25 cellular contexts compared by ENCODE assay signal in the genomic region with DNA sequence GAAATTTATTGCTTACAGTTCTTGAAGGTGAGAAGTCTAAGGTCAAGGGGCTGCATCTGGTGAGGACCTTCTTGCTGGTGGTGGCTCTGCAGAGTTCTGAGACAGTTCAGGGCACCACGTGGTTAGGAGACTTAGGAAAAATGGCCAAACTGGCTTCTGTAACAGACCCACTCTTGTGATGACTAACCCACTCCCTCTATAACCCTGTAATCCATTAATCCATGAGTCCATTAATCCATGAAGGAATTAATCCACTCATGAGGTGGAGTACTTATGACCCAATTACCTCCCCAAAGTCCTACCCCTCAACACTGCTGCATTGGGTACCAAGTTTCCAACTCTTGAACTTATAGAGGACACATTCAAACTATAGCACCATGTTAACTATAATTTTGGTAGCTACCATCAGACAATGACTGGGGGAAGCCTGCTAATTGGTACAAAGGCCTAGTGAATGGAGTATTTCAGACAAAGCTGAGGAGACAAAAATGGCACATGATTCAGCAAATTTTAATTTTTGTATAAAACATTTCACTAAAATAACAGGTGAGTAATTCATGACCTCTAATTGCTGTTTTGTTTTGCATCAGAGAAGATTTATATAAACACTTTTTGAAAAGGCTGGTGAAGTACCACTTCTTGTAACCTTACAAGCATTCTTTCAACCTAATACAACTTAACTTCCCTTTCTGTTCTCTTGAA.
"Had no signal": no experiment of that assay in that cellular context is flagged by ENCODE, and none has a peak within 500 bp of the region (broad histone marks: within the 10 kb centered on the region; RNA-seq: fewer than 3 reads in every experiment).

No MANE protein-coding gene starts in this region.

- H3K4me3 ChIP-seq: gastrocnemius medialis, left ventricle myocardium inferior, psoas muscle, right lobe of liver, smooth muscle cell, stomach had no signal

- H3K36me3 Mint-ChIP-seq: naive thymus-derived CD4-positive, alpha-beta T cell; stimulated activated effector memory CD8-positive, alpha-beta T cell treated with anti-CD3 and anti-CD28 coated beads, Interleukin-12 subunit alpha, Interleukin-12 subunit beta, amount 100 ng/mL, for 72 hours; type B pancreatic cell had no signal

- H3K27me3 Mint-ChIP-seq: activated CD4-positive, alpha-beta T cell treated with anti-CD3 and anti-CD28 coated beads, Interleukin-2, amount 10 ng/mL, durations not matched to agents 7 days and 5 days; central memory CD8-positive, alpha-beta T cell; type B pancreatic cell had no signal

- ATAC-seq: activated CD8-positive, alpha-beta T cell treated with anti-CD3 and anti-CD28 coated beads, Interleukin-2, amount 10 ng/mL, durations not matched to agents 7 days and 5 days; gastrocnemius medialis; naive thymus-derived CD4-positive, alpha-beta T cell; psoas muscle; right lobe of liver; stimulated activated effector memory CD8-positive, alpha-beta T cell treated with anti-CD3 and anti-CD28 coated beads, Interleukin-12 subunit alpha, Interleukin-12 subunit beta, amount 100 ng/mL, for 72 hours had no signal

- H3K9me3 Mint-ChIP-seq: central memory CD8-positive, alpha-beta T cell had no signal

- H3K36me3 ChIP-seq: gastrocnemius medialis, left ventricle myocardium inferior, right lobe of liver, stomach had no signal

- H3K27ac Mint-ChIP-seq: activated CD4-positive, alpha-beta T cell treated with anti-CD3 and anti-CD28 coated beads, Interleukin-2, amount 10 ng/mL, durations not matched to agents 7 days and 5 days; activated CD8-positive, alpha-beta T cell treated with anti-CD3 and anti-CD28 coated beads, Interleukin-2, amount 10 ng/mL, durations not matched to agents 7 days and 5 days; naive thymus-derived CD4-positive, alpha-beta T cell; stimulated activated effector memory CD8-positive, alpha-beta T cell treated with anti-CD3 and anti-CD28 coated beads, Interleukin-12 subunit alpha, Interleukin-12 subunit beta, amount 100 ng/mL, for 72 hours; T-helper 1 cell treated with Interleukin-12 subunit alpha and Interleukin-12 subunit beta and Interleukin-4 antibody, amounts not matched to agents 30 μg/mL and 1 μg/mL, for 36 hours; type B pancreatic cell had no signal

- H3K27me3 ChIP-seq: gastrocnemius medialis, right lobe of liver, stomach had no signal

- H3K4me3 Mint-ChIP-seq: activated CD4-positive, alpha-beta T cell treated with anti-CD3 and anti-CD28 coated beads, Interleukin-2, amount 10 ng/mL, durations not matched to agents 7 days and 5 days; activated CD8-positive, alpha-beta T cell treated with anti-CD3 and anti-CD28 coated beads, Interleukin-2, amount 10 ng/mL, durations not matched to agents 7 days and 5 days; central memory CD8-positive, alpha-beta T cell; naive thymus-derived CD4-positive, alpha-beta T cell; stimulated activated effector memory CD8-positive, alpha-beta T cell treated with anti-CD3 and anti-CD28 coated beads, Interleukin-12 subunit alpha, Interleukin-12 subunit beta, amount 100 ng/mL, for 72 hours; T-helper 1 cell treated with Interleukin-12 subunit alpha and Interleukin-12 subunit beta and Interleukin-4 antibody, amounts not matched to agents 30 μg/mL and 1 μg/mL, for 36 hours; type B pancreatic cell had no signal

- H3K4me1 Mint-ChIP-seq: activated CD4-positive, alpha-beta T cell treated with anti-CD3 and anti-CD28 coated beads, Interleukin-2, amount 10 ng/mL, durations not matched to agents 7 days and 5 days; stimulated activated effector memory CD8-positive, alpha-beta T cell treated with anti-CD3 and anti-CD28 coated beads, Interleukin-12 subunit alpha, Interleukin-12 subunit beta, amount 100 ng/mL, for 72 hours had no signal

- FAIRE-seq: endometrium, kidney had no signal

- H3K27ac ChIP-seq: gastrocnemius medialis, left ventricle myocardium inferior, psoas muscle, right lobe of liver, stomach had no signal

- H3K4me1 ChIP-seq: gastrocnemius medialis, psoas muscle had no signal

- DNase-seq: activated CD4-positive, alpha-beta T cell treated with anti-CD3 and anti-CD28 coated beads, Interleukin-2, amount 10 ng/mL, durations not matched to agents 7 days and 5 days; activated CD8-positive, alpha-beta T cell treated with anti-CD3 and anti-CD28 coated beads, Interleukin-2, amount 10 ng/mL, durations not matched to agents 7 days and 5 days; activated effector memory CD4-positive, alpha-beta T cell treated with anti-CD3 and anti-CD28 coated beads, Interleukin-2, amount 50 U/mL, for 16 hours; activated naive CD4-positive, alpha-beta T cell treated with anti-CD3 and anti-CD28 coated beads, Interleukin-2, amount 50 U/mL, for 16 hours; activated T-cell treated with anti-CD3 and anti-CD28 coated beads, Interleukin-2, amount 50 U/mL, for 48 hours; aorta; cortex of kidney; erythroblast; gastrocnemius medialis; head of caudate nucleus; kidney; left ventricle myocardium inferior; mammary epithelial cell; naive thymus-derived CD4-positive, alpha-beta T cell; nucleus accumbens; psoas muscle; right lobe of liver; stimulated activated CD4-positive, alpha-beta T cell treated with anti-CD3 and anti-CD28 coated beads, Interleukin-4, amount 100 ng/mL, for 24 hours; stomach had no signal

- H3K4me2 ChIP-seq: smooth muscle cell had no signal

- H3K9me3 ChIP-seq: gastrocnemius medialis, left ventricle myocardium inferior, psoas muscle, right lobe of liver, stomach had no signal
